1 cellular context compared by ENCODE assay signal in the genomic region with DNA sequence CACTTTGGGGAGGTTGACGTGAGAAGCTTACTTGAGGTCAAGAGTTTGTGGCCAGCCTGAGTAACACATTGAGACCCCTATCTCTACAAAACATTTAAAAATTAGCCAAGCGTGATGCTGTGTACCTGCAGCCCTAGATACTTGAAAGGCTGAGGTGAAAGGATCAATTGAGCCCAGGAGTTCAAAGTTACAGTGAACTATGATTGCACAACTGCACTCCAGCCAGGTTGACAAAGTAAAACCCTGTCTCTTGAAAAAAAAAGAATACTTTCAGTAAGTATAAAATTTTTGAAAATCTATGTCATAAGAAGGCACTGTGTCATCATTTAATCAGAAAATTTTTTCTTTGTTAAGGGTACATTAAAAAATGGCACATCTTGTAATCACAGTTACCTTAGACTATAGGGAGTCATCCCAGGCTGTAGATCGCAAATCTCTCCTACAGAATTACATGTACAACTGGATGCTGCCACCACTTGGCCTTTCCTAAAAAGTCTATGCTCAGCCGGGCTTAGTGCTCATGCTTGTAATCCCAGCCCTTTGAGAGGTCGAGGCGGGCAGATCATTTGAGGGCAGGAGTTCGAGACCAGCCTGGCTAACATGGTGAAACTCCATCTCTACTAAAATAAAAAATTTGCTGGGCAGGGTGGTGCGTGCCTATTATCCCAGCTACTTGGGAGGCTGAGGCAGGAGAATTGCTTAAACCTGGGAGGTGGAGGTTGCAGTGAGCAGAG.
TF ChIP-seq lines count a peak whose summit lies in the region.

No MANE protein-coding gene starts in this region.

TF ChIP-seq in GM12878, 131 proteins besides CTCF, POLR2A, EP300 and RAD21 (continued from another document):
- no peak for TF ChIP-seq KAT2A (conservative IDR thresholded peaks at IDR 0.05; ENCODE audit: control insufficient read depth, low read depth, low read length)
